In genomic region chr5:90342576-90342975, GRCh38 we compare ENCODE assay signal across 7 cellular contexts.
"Had no signal": no experiment of that assay in that cellular context is flagged by ENCODE, and none has a peak within 500 bp of the region (broad histone marks: within the 10 kb centered on the region; RNA-seq: fewer than 3 reads in every experiment).

No MANE protein-coding gene starts in this region.

- ATAC-seq: HCT116 had no signal

- DNase-seq: GM23248, GOT3, H7, H9, HCEC 1CT, HFFc6 had no signal

- H3K27ac ChIP-seq: GM23248 had no signal

- H3K9me3 Mint-ChIP-seq: H9, HFFc6 had no signal

- H2AFZ ChIP-seq: GM23248 had no signal

- H3K4me3 Mint-ChIP-seq: H9, HFFc6 had no signal

- H3K4me3 ChIP-seq: GM23248 had no signal

- H3K27ac Mint-ChIP-seq: HFFc6 had no signal
